In genomic region chr19:10653732-10654609, GRCh38 we compare ENCODE assay signal across 8 cellular contexts. TPM values are rescaled to one million over a fixed set of nuclear protein-coding genes. Genes with fewer than 3 reads are reported as not detected.
DNase-seq lines count a peak whose midpoint lies in the region; ATAC-seq, FAIRE-seq and TF ChIP-seq lines count a peak whose summit lies in the region.

Gene ILF3, plus strand, starts transcription at chr19:10654346. Its CDS starts 16,260 bp downstream, at chr19:10670606.

- H3K4me1 ChIP-seq in ascending aorta, result peaks cover 0 to 23% of the 10 kb centered on the region in 2 donors
- peaks cover 0 to 47% of the 10 kb centered on the region in 2 donors for H3K4me1 ChIP-seq in right atrium auricular region
- peaks cover 47% of the 10 kb centered on the region for H3K4me1 ChIP-seq in psoas muscle

- peaks cover 28% of the 10 kb centered on the region for H3K36me3 Mint-ChIP-seq in T-helper 2 cell treated with Interferon-gamma antibody and Interleukin-4, amounts not matched to agents 5 μg/mL and 100 μg/mL, for 36 hours (ENCODE audit: low read depth)

- H3K4me3 ChIP-seq in ascending aorta (peak within 1 kb of the TSS; percentile 94 to 97), right atrium auricular region (peak within 1 kb of the TSS; percentile 92 to 98), psoas muscle (peak within 1 kb of the TSS; percentile 99)

- no peaks in the 10 kb centered on the region for H3K9me3 Mint-ChIP-seq in T-helper 2 cell treated with Interferon-gamma antibody and Interleukin-4, amounts not matched to agents 5 μg/mL and 100 μg/mL, for 36 hours

- peak within 1 kb of the TSS; percentile 94 for H3K4me3 Mint-ChIP-seq in T-helper 2 cell treated with Interferon-gamma antibody and Interleukin-4, amounts not matched to agents 5 μg/mL and 100 μg/mL, for 36 hours

- intact Hi-C loops in ascending aorta (cut with DNase I) (loop anchor here (1.0 to 5.0 kb wide), 5 partner anchors 47 to 217 kb away; partner anchors contain the start of genes CARM1, DNM2, KEAP1 and QTRT1), psoas muscle (cut with DNase I) (loop anchor here in 1 of 2 donors (10.0 kb wide), 1 partner anchor 249 kb away; the partner anchor contains the start of gene CDC37)

- no peak for FAIRE-seq in urothelium cell line (lab: Jason Lieb, UNC)

- no peaks in the 10 kb centered on the region for H3K9me3 ChIP-seq in ascending aorta
- H3K9me3 ChIP-seq in right atrium auricular region, result no peaks in the 10 kb centered on the region
- H3K9me3 ChIP-seq in psoas muscle, result no peaks in the 10 kb centered on the region

- H3K27me3 ChIP-seq in ascending aorta (no peaks in the 10 kb centered on the region), right atrium auricular region (no peaks in the 10 kb centered on the region), psoas muscle (ENCODE audit: insufficient read depth in 3 of 3, low read length in 2 of 3) (no peaks in the 10 kb centered on the region)

- DNase-seq in NCI-H1930 (lab: John Stamatoyannopoulos, UW) (peak; percentile 97 to 99), ascending aorta (ENCODE audit: low spot score in 2 of 2) (peak; percentile 99 to 100), right atrium auricular region (ENCODE audit: low spot score) (peak; percentile 100), psoas muscle (peak; percentile 100), urothelium cell line (ENCODE audit: low spot score) (peak; percentile 95)
- DNase-seq in T-helper 2 cell treated with Interferon-gamma antibody and Interleukin-4, amounts not matched to agents 5 μg/mL and 100 μg/mL, for 36 hours (ENCODE audit: low spot score), result peak; percentile 100

- 0 to 1% (median 0%) methylated on average over 49 to 91 of the region's 91 CpGs for WGBS in psoas muscle, 3 donors

- H3K4me1 Mint-ChIP-seq in T-helper 2 cell treated with Interferon-gamma antibody and Interleukin-4, amounts not matched to agents 5 μg/mL and 100 μg/mL, for 36 hours (ENCODE audit: low read depth), result peaks cover 29% of the 10 kb centered on the region

- H3K27me3 Mint-ChIP-seq in T-helper 2 cell treated with Interferon-gamma antibody and Interleukin-4, amounts not matched to agents 5 μg/mL and 100 μg/mL, for 36 hours (ENCODE audit: low read depth), result peaks cover 2% of the 10 kb centered on the region

- H3K36me3 ChIP-seq in ascending aorta, result no peaks in the 10 kb centered on the region
- no peaks in the 10 kb centered on the region for H3K36me3 ChIP-seq in right atrium auricular region
- H3K36me3 ChIP-seq in psoas muscle (ENCODE audit: insufficient read depth in 1 of 2, low read depth in 1 of 2), result peaks cover 2 to 16% of the 10 kb centered on the region in 2 donors

- ATAC-seq in GM18502 (IDR thresholded peaks at IDR 0.05; ENCODE audit: poor library complexity, unreplicated experiment) (peak; percentile 71), HG02970 (IDR thresholded peaks at IDR 0.05; ENCODE audit: low FRiP score, unreplicated experiment) (peak; percentile 84), psoas muscle (peak; percentile 89 to 93 (median 90))

- H3K27ac ChIP-seq in ascending aorta (peak within 1 kb of the TSS; percentile 97 to 100), right atrium auricular region (peak within 1 kb of the TSS; percentile 98 to 100), psoas muscle (peak within 1 kb of the TSS; percentile 99)

- TF ChIP-seq CTCF in ascending aorta (IDR thresholded peaks at IDR 0.05), result no peak
- TF ChIP-seq CTCF in right atrium auricular region (IDR thresholded peaks at IDR 0.05), result no peak
- no peak for TF ChIP-seq CTCF in psoas muscle (IDR thresholded peaks at IDR 0.05)

- H3K27ac Mint-ChIP-seq in T-helper 2 cell treated with Interferon-gamma antibody and Interleukin-4, amounts not matched to agents 5 μg/mL and 100 μg/mL, for 36 hours, result peak within 1 kb of the TSS; percentile 98

RNA-seq across cellular contexts. Expression of gene ILF3, which starts in this region (rescaled TPM):
- total RNA-seq in ascending aorta (168 TPM), right atrium auricular region (10 to 100 TPM; 59.2 to 75.1 TPM), psoas muscle (100 to 1,000 TPM; 112 to 189 (median 157) TPM)
- polyA plus RNA-seq in psoas muscle, result 100 to 1,000 TPM in 2 of 3 donors, 10 to 100 TPM in 1; 70.6 to 148 (median 139) TPM

Comparison
In these comparisons a context has a peak if more than half of its experiments do, and no peak if none do; other contexts are left out.
1. Peak in every context shown above with its lines: DNase-seq, ATAC-seq, H3K4me3 ChIP-seq and H3K27ac ChIP-seq.